ENCODE assay signal across 1 cellular context in the genomic region with DNA sequence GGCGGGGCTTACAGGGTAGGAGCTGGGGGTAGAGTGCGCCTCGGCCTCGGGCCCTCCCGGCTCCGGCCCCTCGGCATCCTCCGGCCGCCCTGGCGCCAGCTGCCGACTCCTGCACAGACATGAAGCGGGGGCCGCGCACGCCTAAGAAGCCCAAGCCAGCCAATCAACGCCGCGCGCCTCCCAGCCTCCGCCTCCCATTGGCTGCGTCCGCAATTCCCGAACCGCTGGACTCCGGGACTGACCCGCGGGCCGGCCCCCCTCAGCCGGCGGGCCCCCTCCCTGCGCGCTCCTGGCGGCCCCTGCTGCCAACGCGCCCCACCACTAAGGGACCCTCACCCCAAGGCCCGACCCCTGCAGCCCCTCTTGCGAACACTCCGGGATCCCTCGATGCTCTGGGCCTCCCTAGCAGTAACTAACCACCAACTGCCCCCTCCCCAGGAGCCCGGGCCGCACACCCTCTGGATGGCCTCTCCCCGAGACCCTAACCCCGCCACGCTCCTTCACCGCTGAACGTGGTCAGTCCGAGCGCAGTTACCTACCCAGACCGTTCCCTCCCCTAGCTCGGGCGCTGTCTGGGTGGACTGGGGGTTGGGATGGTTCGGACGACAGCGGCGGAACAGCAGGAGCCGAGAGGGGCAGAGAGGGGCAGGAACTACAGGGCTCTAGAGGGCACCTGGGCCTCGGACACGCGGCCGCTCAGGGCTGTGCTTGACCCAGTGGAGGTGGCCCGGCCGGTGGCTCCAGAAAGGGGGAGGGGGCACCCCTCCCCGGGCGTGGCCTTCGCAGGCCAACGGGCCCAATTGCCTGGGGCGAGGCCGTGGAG.
A peak's percentile ranks its signal among the peaks of the same experiment; 100 is the strongest.
TF ChIP-seq lines count a peak whose summit lies in the region.

No MANE protein-coding gene starts in this region.

TF ChIP-seq in HepG2, 621 proteins besides CTCF, POLR2A, EP300 and RAD21 (continued from another document and continues in another):
- TF ChIP-seq TFAP4 (IDR thresholded peaks at IDR 0.05; ENCODE audit: borderline replicate concordance, low read depth) = peak; percentile 60; the same call in 1 of the 2 replicates
- peak; percentile 70 for TF ChIP-seq MAX (IDR thresholded peaks at IDR 0.05)
- peak; percentile 75; the same call in 1 of the 2 replicates for TF ChIP-seq POGZ (CRISPR knock-in tag; IDR thresholded peaks at IDR 0.05)
- 0 out of 2 replicates have a peak, but pooled peaks have one; percentile 26 for TF ChIP-seq ZNF335 (CRISPR knock-in tag; IDR thresholded peaks at IDR 0.05)
- no peak for TF ChIP-seq NPAS2 (CRISPR knock-in tag; IDR thresholded peaks at IDR 0.05; ENCODE audit: borderline replicate concordance)
- TF ChIP-seq PAXIP1 (CRISPR knock-in tag; conservative IDR thresholded peaks at IDR 0.05) = peak; percentile 29; the same call in 1 of the 2 replicates
- TF ChIP-seq POLR2AphosphoS5 (IDR thresholded peaks at IDR 0.05; ENCODE audit: low read depth, low read length) = peak; percentile 48; the same call in 1 of the 2 replicates
- TF ChIP-seq EED (CRISPR knock-in tag; IDR thresholded peaks at IDR 0.05) = no peak
- TF ChIP-seq AGO1 (IDR thresholded peaks at IDR 0.05; ENCODE audit: low read depth, low read length, poor library complexity, severe bottlenecking) = peak; percentile 7
- 0 out of 2 replicates have a peak, but pooled peaks have one; percentile 28 for TF ChIP-seq ZNF607 (CRISPR knock-in tag; IDR thresholded peaks at IDR 0.05; ENCODE audit: borderline replicate concordance)
- no peak for TF ChIP-seq SIX1 (CRISPR knock-in tag; IDR thresholded peaks at IDR 0.05; ENCODE audit: borderline replicate concordance)
- TF ChIP-seq MYNN (CRISPR knock-in tag; IDR thresholded peaks at IDR 0.05; ENCODE audit: low read depth) = no peak
- TF ChIP-seq ZBTB3 (CRISPR knock-in tag; IDR thresholded peaks at IDR 0.05; ENCODE audit: borderline replicate concordance, low read depth) = no peak
- TF ChIP-seq ZNF281 (CRISPR knock-in tag; IDR thresholded peaks at IDR 0.05; ENCODE audit: borderline replicate concordance) = peak; percentile 60; the same call in 1 of the 2 replicates
- TF ChIP-seq, protein P1, sequence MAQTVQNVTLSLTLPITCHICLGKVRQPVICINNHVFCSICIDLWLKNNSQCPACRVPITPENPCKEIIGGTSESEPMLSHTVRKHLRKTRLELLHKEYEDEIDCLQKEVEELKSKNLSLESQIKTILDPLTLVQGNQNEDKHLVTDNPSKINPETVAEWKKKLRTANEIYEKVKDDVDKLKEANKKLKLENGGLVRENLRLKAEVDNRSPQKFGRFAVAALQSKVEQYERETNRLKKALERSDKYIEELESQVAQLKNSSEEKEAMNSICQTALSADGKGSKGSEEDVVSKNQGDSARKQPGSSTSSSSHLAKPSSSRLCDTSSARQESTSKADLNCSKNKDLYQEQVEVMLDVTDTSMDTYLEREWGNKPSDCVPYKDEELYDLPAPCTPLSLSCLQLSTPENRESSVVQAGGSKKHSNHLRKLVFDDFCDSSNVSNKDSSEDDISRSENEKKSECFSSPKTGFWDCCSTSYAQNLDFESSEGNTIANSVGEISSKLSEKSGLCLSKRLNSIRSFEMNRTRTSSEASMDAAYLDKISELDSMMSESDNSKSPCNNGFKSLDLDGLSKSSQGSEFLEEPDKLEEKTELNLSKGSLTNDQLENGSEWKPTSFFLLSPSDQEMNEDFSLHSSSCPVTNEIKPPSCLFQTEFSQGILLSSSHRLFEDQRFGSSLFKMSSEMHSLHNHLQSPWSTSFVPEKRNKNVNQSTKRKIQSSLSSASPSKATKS (CRISPR knock-in tag; IDR thresholded peaks at IDR 0.05) = no peak
- no peak for TF ChIP-seq ZNF432 (CRISPR knock-in tag; IDR thresholded peaks at IDR 0.05; ENCODE audit: borderline replicate concordance)
- peak; percentile 46; the same call in 1 of the 2 replicates for TF ChIP-seq NR2C2 (CRISPR knock-in tag; IDR thresholded peaks at IDR 0.05; ENCODE audit: borderline replicate concordance)
- TF ChIP-seq ZNF644 (CRISPR knock-in tag; IDR thresholded peaks at IDR 0.05; ENCODE audit: low read depth) = no peak
- 0 out of 2 replicates have a peak, but pooled peaks have one; percentile 46 for TF ChIP-seq ZNF558 (CRISPR knock-in tag; IDR thresholded peaks at IDR 0.05; ENCODE audit: borderline replicate concordance)
- no peak for TF ChIP-seq ZNF883 (CRISPR knock-in tag; IDR thresholded peaks at IDR 0.05; ENCODE audit: not compliant biosample characterization)
- TF ChIP-seq ARNTL (CRISPR knock-in tag; IDR thresholded peaks at IDR 0.05) = no peak
- peak; percentile 71 for TF ChIP-seq TAF15 (IDR thresholded peaks at IDR 0.05; ENCODE audit: low read depth, low read length, poor library complexity, severe bottlenecking)
- no peak for TF ChIP-seq RARG (CRISPR knock-in tag; IDR thresholded peaks at IDR 0.05; ENCODE audit: low read depth)
- peak; percentile 79 for TF ChIP-seq ZFY (CRISPR knock-in tag; IDR thresholded peaks at IDR 0.05)
- peak; percentile 71; the same call in 1 of the 2 replicates for TF ChIP-seq ZNF230 (CRISPR knock-in tag; IDR thresholded peaks at IDR 0.05)
- 0 out of 2 replicates have a peak, but pooled peaks have one; percentile 57 for TF ChIP-seq BORCS8-MEF2B (CRISPR knock-in tag; IDR thresholded peaks at IDR 0.05)
- TF ChIP-seq NFE2 (CRISPR knock-in tag; IDR thresholded peaks at IDR 0.05) = no peak
- TF ChIP-seq, protein P2, sequence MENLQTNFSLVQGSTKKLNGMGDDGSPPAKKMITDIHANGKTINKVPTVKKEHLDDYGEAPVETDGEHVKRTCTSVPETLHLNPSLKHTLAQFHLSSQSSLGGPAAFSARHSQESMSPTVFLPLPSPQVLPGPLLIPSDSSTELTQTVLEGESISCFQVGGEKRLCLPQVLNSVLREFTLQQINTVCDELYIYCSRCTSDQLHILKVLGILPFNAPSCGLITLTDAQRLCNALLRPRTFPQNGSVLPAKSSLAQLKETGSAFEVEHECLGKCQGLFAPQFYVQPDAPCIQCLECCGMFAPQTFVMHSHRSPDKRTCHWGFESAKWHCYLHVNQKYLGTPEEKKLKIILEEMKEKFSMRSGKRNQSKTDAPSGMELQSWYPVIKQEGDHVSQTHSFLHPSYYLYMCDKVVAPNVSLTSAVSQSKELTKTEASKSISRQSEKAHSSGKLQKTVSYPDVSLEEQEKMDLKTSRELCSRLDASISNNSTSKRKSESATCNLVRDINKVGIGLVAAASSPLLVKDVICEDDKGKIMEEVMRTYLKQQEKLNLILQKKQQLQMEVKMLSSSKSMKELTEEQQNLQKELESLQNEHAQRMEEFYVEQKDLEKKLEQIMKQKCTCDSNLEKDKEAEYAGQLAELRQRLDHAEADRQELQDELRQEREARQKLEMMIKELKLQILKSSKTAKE (CRISPR knock-in tag; IDR thresholded peaks at IDR 0.05; ENCODE audit: borderline replicate concordance) = peak; percentile 35; the same call in 1 of the 2 replicates
- no peak for TF ChIP-seq LCORL (IDR thresholded peaks at IDR 0.05)
- TF ChIP-seq LCORL (CRISPR knock-in tag; IDR thresholded peaks at IDR 0.05) = peak; percentile 50
- TF ChIP-seq ZNF350 (CRISPR knock-in tag; IDR thresholded peaks at IDR 0.05; ENCODE audit: borderline replicate concordance, low read depth) = peak; percentile 73
- TF ChIP-seq, protein P3, sequence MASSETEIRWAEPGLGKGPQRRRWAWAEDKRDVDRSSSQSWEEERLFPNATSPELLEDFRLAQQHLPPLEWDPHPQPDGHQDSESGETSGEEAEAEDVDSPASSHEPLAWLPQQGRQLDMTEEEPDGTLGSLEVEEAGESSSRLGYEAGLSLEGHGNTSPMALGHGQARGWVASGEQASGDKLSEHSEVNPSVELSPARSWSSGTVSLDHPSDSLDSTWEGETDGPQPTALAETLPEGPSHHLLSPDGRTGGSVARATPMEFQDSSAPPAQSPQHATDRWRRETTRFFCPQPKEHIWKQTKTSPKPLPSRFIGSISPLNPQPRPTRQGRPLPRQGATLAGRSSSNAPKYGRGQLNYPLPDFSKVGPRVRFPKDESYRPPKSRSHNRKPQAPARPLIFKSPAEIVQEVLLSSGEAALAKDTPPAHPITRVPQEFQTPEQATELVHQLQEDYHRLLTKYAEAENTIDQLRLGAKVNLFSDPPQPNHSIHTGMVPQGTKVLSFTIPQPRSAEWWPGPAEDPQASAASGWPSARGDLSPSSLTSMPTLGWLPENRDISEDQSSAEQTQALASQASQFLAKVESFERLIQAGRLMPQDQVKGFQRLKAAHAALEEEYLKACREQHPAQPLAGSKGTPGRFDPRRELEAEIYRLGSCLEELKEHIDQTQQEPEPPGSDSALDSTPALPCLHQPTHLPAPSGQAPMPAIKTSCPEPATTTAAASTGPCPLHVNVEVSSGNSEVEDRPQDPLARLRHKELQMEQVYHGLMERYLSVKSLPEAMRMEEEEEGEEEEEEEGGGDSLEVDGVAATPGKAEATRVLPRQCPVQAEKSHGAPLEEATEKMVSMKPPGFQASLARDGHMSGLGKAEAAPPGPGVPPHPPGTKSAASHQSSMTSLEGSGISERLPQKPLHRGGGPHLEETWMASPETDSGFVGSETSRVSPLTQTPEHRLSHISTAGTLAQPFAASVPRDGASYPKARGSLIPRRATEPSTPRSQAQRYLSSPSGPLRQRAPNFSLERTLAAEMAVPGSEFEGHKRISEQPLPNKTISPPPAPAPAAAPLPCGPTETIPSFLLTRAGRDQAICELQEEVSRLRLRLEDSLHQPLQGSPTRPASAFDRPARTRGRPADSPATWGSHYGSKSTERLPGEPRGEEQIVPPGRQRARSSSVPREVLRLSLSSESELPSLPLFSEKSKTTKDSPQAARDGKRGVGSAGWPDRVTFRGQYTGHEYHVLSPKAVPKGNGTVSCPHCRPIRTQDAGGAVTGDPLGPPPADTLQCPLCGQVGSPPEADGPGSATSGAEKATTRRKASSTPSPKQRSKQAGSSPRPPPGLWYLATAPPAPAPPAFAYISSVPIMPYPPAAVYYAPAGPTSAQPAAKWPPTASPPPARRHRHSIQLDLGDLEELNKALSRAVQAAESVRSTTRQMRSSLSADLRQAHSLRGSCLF (CRISPR knock-in tag; IDR thresholded peaks at IDR 0.05; ENCODE audit: borderline replicate concordance) = no peak
- TF ChIP-seq, protein P4, sequence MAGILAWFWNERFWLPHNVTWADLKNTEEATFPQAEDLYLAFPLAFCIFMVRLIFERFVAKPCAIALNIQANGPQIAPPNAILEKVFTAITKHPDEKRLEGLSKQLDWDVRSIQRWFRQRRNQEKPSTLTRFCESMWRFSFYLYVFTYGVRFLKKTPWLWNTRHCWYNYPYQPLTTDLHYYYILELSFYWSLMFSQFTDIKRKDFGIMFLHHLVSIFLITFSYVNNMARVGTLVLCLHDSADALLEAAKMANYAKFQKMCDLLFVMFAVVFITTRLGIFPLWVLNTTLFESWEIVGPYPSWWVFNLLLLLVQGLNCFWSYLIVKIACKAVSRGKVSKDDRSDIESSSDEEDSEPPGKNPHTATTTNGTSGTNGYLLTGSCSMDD (CRISPR knock-in tag; IDR thresholded peaks at IDR 0.05) = no peak
- peak; percentile 34; the same call in 1 of the 2 replicates for TF ChIP-seq NR2F2 (IDR thresholded peaks at IDR 0.05; ENCODE audit: borderline replicate concordance, low read depth)
- no peak for TF ChIP-seq IKZF4 (CRISPR knock-in tag; IDR thresholded peaks at IDR 0.05; ENCODE audit: borderline replicate concordance, low read depth, not compliant biosample characterization)
- TF ChIP-seq ZNF260 (CRISPR knock-in tag; IDR thresholded peaks at IDR 0.05; ENCODE audit: borderline replicate concordance, low read depth) = no peak
- TF ChIP-seq ZNF569 (CRISPR knock-in tag; IDR thresholded peaks at IDR 0.05; ENCODE audit: borderline replicate concordance) = no peak
- no peak for TF ChIP-seq ZNF317 (CRISPR knock-in tag; IDR thresholded peaks at IDR 0.05)
- TF ChIP-seq TCF7L2 (IDR thresholded peaks at IDR 0.05; ENCODE audit: low read depth, low read length) = no peak
- peak in 1 of 2 experiments; percentile 53; a peak in 1 of 4 replicates for TF ChIP-seq KLF16 (CRISPR knock-in tag; IDR thresholded peaks at IDR 0.05)
